17 cellular contexts compared by ENCODE assay signal in genomic region chr2:140639628-140640027, GRCh38.
DNase-seq lines count a peak whose midpoint lies in the region; ATAC-seq and TF ChIP-seq lines count a peak whose summit lies in the region.
"Had no signal": no experiment of that assay in that cellular context is flagged by ENCODE, and none has a peak within 500 bp of the region (broad histone marks: within the 10 kb centered on the region; RNA-seq: fewer than 3 reads in every experiment).

No MANE protein-coding gene starts in this region.

- no peak overlapping the region for H3K4me3 ChIP-seq in lower leg skin (ENCODE audit: low read depth, poor library complexity, severe bottlenecking)
- H3K4me3 ChIP-seq: PC-9 had no signal

- H3K9me3 Mint-ChIP-seq in immature natural killer cell = peaks cover 5 to 40% (median 10%) of the 10 kb centered on the region in 6 donors

- H3K4me1 Mint-ChIP-seq in immature natural killer cell = no peaks in the 10 kb centered on the region

- no peak for TF ChIP-seq POLR2A in lower leg skin (IDR thresholded peaks at IDR 0.05)

- DNase-seq in SKM-1 (lab: John Stamatoyannopoulos, UW; ENCODE audit: unreplicated experiment) (peak; percentile 40), lower leg skin (ENCODE audit: low spot score in 2 of 2) (no peak), immature natural killer cell (no peak)
- DNase-seq in activated CD4-positive, CD25-positive, alpha-beta regulatory T cell (lab: John Stamatoyannopoulos, UW) = no peak
- DNase-seq: effector CD4-positive, alpha-beta T cell; head of caudate nucleus; mammary epithelial cell; NCI-H2029; PC-9; stimulated activated CD4-positive, alpha-beta T cell treated with anti-CD3 and anti-CD28 coated beads, Interleukin-4, amount 100 ng/mL, for 4 hours; substantia nigra; T-helper 9 cell had no signal

- no peak overlapping the region for H3K27ac Mint-ChIP-seq in immature natural killer cell
- H3K27ac Mint-ChIP-seq: progenitor cell of endocrine pancreas had no signal

- no peak for TF ChIP-seq CTCF in lower leg skin (IDR thresholded peaks at IDR 0.05)

- H3K36me3 Mint-ChIP-seq in immature natural killer cell = peaks cover 0 to 3% (median 0%) of the 10 kb centered on the region in 3 donors

- WGBS in lower leg skin, 2 donors = 75 to 79% methylated on average over 3 of the region's 3 CpGs

- H3K27me3 Mint-ChIP-seq in immature natural killer cell (ENCODE audit: low read depth in 3 of 3) = peaks cover 0 to 3% (median 0%) of the 10 kb centered on the region in 3 donors
- H3K27me3 Mint-ChIP-seq: progenitor cell of endocrine pancreas had no signal

- peak; percentile 84 for ATAC-seq in GM18861 (IDR thresholded peaks at IDR 0.05; ENCODE audit: unreplicated experiment)
- ATAC-seq in GM21576 (IDR thresholded peaks at IDR 0.05; ENCODE audit: unreplicated experiment) = peak; percentile 68
- ATAC-seq in HG03175 (IDR thresholded peaks at IDR 0.05; ENCODE audit: unreplicated experiment) = peak; percentile 92
- no peak for ATAC-seq in HG02840 (IDR thresholded peaks at IDR 0.05; ENCODE audit: low FRiP score, unreplicated experiment)

- H3K4me3 Mint-ChIP-seq in immature natural killer cell = no peak overlapping the region

- intact Hi-C loops in lower leg skin (cut with DNase I; ENCODE audit: low total_unique reads) = loop anchor here (10.0 kb wide), 1 partner anchor 1455 kb away; no protein-coding TSS in a partner anchor
